18 cellular contexts compared by ENCODE assay signal in genomic region chr11:3643102-3643546, GRCh38. TPM values are rescaled to one million over a fixed set of nuclear protein-coding genes. Genes with fewer than 3 reads are reported as not detected.
DNase-seq lines count a peak whose midpoint lies in the region; ATAC-seq, FAIRE-seq and TF ChIP-seq lines count a peak whose summit lies in the region.
"Not testable (repeated sequence)": the region's sequence is repeated elsewhere in the genome, so short reads cannot be mapped to it uniquely, and the experiment has no call there.
"Had no signal": no experiment of that assay in that cellular context is flagged by ENCODE, and none has a peak within 500 bp of the region (broad histone marks: within the 10 kb centered on the region; RNA-seq: fewer than 3 reads in every experiment).

No MANE protein-coding gene starts in this region.

- H3K36me3 ChIP-seq in GM23338 (ENCODE audit: insufficient read depth); SJCRH30; astrocyte (ENCODE audit: insufficient read depth, low read length); esophagus squamous epithelium; naive thymus-derived CD4-positive, alpha-beta T cell (ENCODE audit: control insufficient read depth in 2 of 3, insufficient read depth in 3 of 3, low read length in 3 of 3); uterus: not testable (repeated sequence)

- TF ChIP-seq POLR2A in esophagus squamous epithelium (IDR thresholded peaks at IDR 0.05); uterus (IDR thresholded peaks at IDR 0.05): not testable (repeated sequence)

- peak overlapping the region; percentile 97 for H3K27ac Mint-ChIP-seq in GM23338
- H3K27ac Mint-ChIP-seq in astrocyte (ENCODE audit: unreplicated experiment), result not testable (repeated sequence)
- H3K27ac Mint-ChIP-seq in naive thymus-derived CD4-positive, alpha-beta T cell, result peak overlapping the region in 1 of 9 donors; percentile 9

- not testable (repeated sequence) for H4K20me1 ChIP-seq in GM23338 (replicated peaks; ENCODE audit: insufficient read depth); astrocyte (ENCODE audit: insufficient read depth, low read length)

- POLR2A ChIA-PET in naive thymus-derived CD4-positive, alpha-beta T cell (lab: Charles Lee), result not testable (repeated sequence)

- peaks cover 24% of the 10 kb centered on the region for H3K36me3 Mint-ChIP-seq in GM23338 (ENCODE audit: low read depth)
- H3K36me3 Mint-ChIP-seq in astrocyte (ENCODE audit: low read depth, unreplicated experiment); naive thymus-derived CD4-positive, alpha-beta T cell: not testable (repeated sequence)

- peaks cover 30% of the 10 kb centered on the region for H3K9me3 Mint-ChIP-seq in GM23338
- H3K9me3 Mint-ChIP-seq in astrocyte (ENCODE audit: unreplicated experiment); naive thymus-derived CD4-positive, alpha-beta T cell: not testable (repeated sequence)

- peak overlapping the region; percentile 78 for H3K9ac ChIP-seq in astrocyte (ENCODE audit: low read length)

- H3K27ac ChIP-seq in GM23338 (ENCODE audit: low read depth) (peak overlapping the region; percentile 98), uterus (peak overlapping the region; percentile 65 to 74)
- not testable (repeated sequence) for H3K27ac ChIP-seq in SJCRH30; astrocyte (ENCODE audit: low read depth, low read length); esophagus squamous epithelium; naive thymus-derived CD4-positive, alpha-beta T cell (ENCODE audit: low read depth, low read length)

- 29 to 38% methylated on average over 11 of the region's 11 CpGs for WGBS in esophagus squamous epithelium, 2 donors

- not testable (repeated sequence) for H3K4me1 Mint-ChIP-seq in GM23338; astrocyte (ENCODE audit: low read depth, unreplicated experiment)
- H3K4me1 Mint-ChIP-seq in naive thymus-derived CD4-positive, alpha-beta T cell, result peaks cover 5 to 14% (median 8%) of the 10 kb centered on the region in 7 donors

- H3K27me3 Mint-ChIP-seq in GM23338 (ENCODE audit: insufficient read depth, low read depth, poor library complexity) (peaks cover 33% of the 10 kb centered on the region), astrocyte (ENCODE audit: low read depth, unreplicated experiment) (peaks cover 36% of the 10 kb centered on the region)
- peaks cover 23 to 53% (median 44%) of the 10 kb centered on the region in 5 donors for H3K27me3 Mint-ChIP-seq in naive thymus-derived CD4-positive, alpha-beta T cell

- H3K79me2 ChIP-seq in GM23338 (replicated peaks; ENCODE audit: insufficient read depth); astrocyte (ENCODE audit: insufficient read depth, low read length): not testable (repeated sequence)

- not testable (repeated sequence) for H3K9me3 ChIP-seq in SJCRH30 (replicated peaks); astrocyte (ENCODE audit: insufficient read depth, low read depth, low read length); esophagus squamous epithelium; iPS-18c (ENCODE audit: control insufficient read depth, insufficient read depth, low read length); naive thymus-derived CD4-positive, alpha-beta T cell (ENCODE audit: control insufficient read depth in 2 of 3, low read length in 3 of 3); uterus

- H2AFZ ChIP-seq in GM23338 (peak overlapping the region; percentile 86), astrocyte (ENCODE audit: low read depth, low read length) (peak overlapping the region; percentile 79)

- CTCF ChIA-PET in naive thymus-derived CD4-positive, alpha-beta T cell (lab: Charles Lee), result not testable (repeated sequence)

- intact Hi-C loops in esophagus squamous epithelium (cut with DNase I); naive thymus-derived CD4-positive, alpha-beta T cell (cut with micrococcal nuclease); uterus (cut with DNase I; ENCODE audit: low total_unique reads): not testable (repeated sequence)

- not testable (repeated sequence) for H3K4me1 ChIP-seq in GM23338 (ENCODE audit: insufficient read depth); SJCRH30; astrocyte (ENCODE audit: insufficient read depth, low read length); uterus
- H3K4me1 ChIP-seq in esophagus squamous epithelium, result peaks cover 10 to 22% (median 10%) of the 10 kb centered on the region in 3 donors
- peaks cover 7 to 11% of the 10 kb centered on the region in 2 donors for H3K4me1 ChIP-seq in naive thymus-derived CD4-positive, alpha-beta T cell (ENCODE audit: control insufficient read depth in 2 of 2, insufficient read depth in 2 of 2, low read length in 2 of 2)

- H3K27me3 ChIP-seq in GM23338 (ENCODE audit: insufficient read depth); SJCRH30; astrocyte (ENCODE audit: insufficient read depth, low read length); naive thymus-derived CD4-positive, alpha-beta T cell (ENCODE audit: control insufficient read depth in 2 of 2, insufficient read depth in 2 of 2, low read length in 2 of 2); uterus: not testable (repeated sequence)
- H3K27me3 ChIP-seq in esophagus squamous epithelium, result peaks cover 0 to 21% (median 0%) of the 10 kb centered on the region in 4 donors

- not testable (repeated sequence) for TF ChIP-seq CTCF in GM23338 (conservative IDR thresholded peaks at IDR 0.05; ENCODE audit: low read depth in 2 of 2); astrocyte (IDR thresholded peaks at IDR 0.05; ENCODE audit: insufficient read depth, low read depth, low read length); esophagus squamous epithelium (IDR thresholded peaks at IDR 0.05); retinal pigment epithelial cell (conservative IDR thresholded peaks at IDR 0.05; ENCODE audit: low read depth, low read length); uterus (IDR thresholded peaks at IDR 0.05)

- DNase-seq in GM23338 (ENCODE audit: low spot score), result peak; percentile 28
- peak; percentile 17 to 32 for DNase-seq in SJCRH30
- DNase-seq in astrocyte (ENCODE audit: low read depth); esophagus squamous epithelium (lab: John Stamatoyannopoulos, UW); naive thymus-derived CD4-positive, alpha-beta T cell; retinal pigment epithelial cell (ENCODE audit: low read depth); uterus: not testable (repeated sequence)

- FAIRE-seq in astrocyte (lab: Jason Lieb, UNC), result not testable (repeated sequence)

- H3K4me3 ChIP-seq in GM23338 (peak overlapping the region; percentile 57), SJCRH30 (peak overlapping the region; percentile 57), esophagus squamous epithelium (peak overlapping the region in 3 of 4 donors; percentile 44 to 68 (median 61)), iPS-18c (ENCODE audit: insufficient read depth, low read depth, low read length) (peak overlapping the region; percentile 62; the same call in 1 of the 2 replicates), retinal pigment epithelial cell (ENCODE audit: low read length) (peak overlapping the region; percentile 54), uterus (peak overlapping the region; percentile 37 to 41)
- not testable (repeated sequence) for H3K4me3 ChIP-seq in astrocyte (ENCODE audit: insufficient read depth, low read depth, low read length)
- H3K4me3 ChIP-seq in naive thymus-derived CD4-positive, alpha-beta T cell (ENCODE audit: low read length), result peak overlapping the region; percentile 57

- H3K4me2 ChIP-seq in GM23338, result peak overlapping the region; percentile 94
- H3K4me2 ChIP-seq in astrocyte (ENCODE audit: low read length), result peak overlapping the region; percentile 93

- peak; percentile 2 for ATAC-seq in GM23338
- ATAC-seq in naive thymus-derived CD4-positive, alpha-beta T cell, result not testable (repeated sequence)

- peaks cover 12% of the 10 kb centered on the region; the same call in 1 of the 2 replicates for H3F3A ChIP-seq in GM23338 (replicated peaks; ENCODE audit: low read depth)

- H3K4me3 Mint-ChIP-seq in GM23338, result peak overlapping the region; percentile 88
- H3K4me3 Mint-ChIP-seq in astrocyte (ENCODE audit: unreplicated experiment), result not testable (repeated sequence)
- H3K4me3 Mint-ChIP-seq in naive thymus-derived CD4-positive, alpha-beta T cell, result peak overlapping the region in 8 of 10 donors; percentile 79 to 85 (median 82)

- H3K9me2 ChIP-seq in GM23338 (ENCODE audit: insufficient read depth), result not testable (repeated sequence)

RNA-seq across cellular contexts. Expression of gene ART5, which starts 1.3 kb away (rescaled TPM):
- 9.0 and 12.9 TPM in 2 replicates for total RNA-seq in GM23338 (2014; rRNA removed; shearing (Covaris generic))
- polyA plus RNA-seq in GM23338 (2016; fragmentation: Nextera tagmentation; extraction: Ambion mirVana), result 6.4 and 8.0 TPM in 2 replicates
- total RNA-seq in SJCRH30 (2014; rRNA removed; shearing (Covaris generic)), result 0.10 TPM in 1 of 2 replicates, not detected in the other
- total RNA-seq in astrocyte (4.1 and 8.3 TPM in 2 replicates), esophagus squamous epithelium (under 1 TPM in 1 of 4 donors, not detected in 3; 0.76 TPM), uterus (1 to 10 TPM in 2 of 4 donors, under 1 TPM in 1, not detected in 1; 0.69 to 2.4 (median 1.7) TPM)
- not detected for total RNA-seq in naive thymus-derived CD4-positive, alpha-beta T cell
- not detected for polyA plus RNA-seq in naive thymus-derived CD4-positive, alpha-beta T cell
- total RNA-seq: activated B cell treated with CpG ODN at 0.5 μM for 24 hours; activated CD8-positive, alpha-beta T cell treated with anti-CD3 and anti-CD28 coated beads, Interleukin-2, amount 10 ng/mL, durations not matched to agents 7 days and 5 days; activated naive CD8-positive, alpha-beta T cell treated with anti-CD3 and anti-CD28 coated beads, Interleukin-2, amount 10 ng/mL, durations not matched to agents 7 days and 5 days; activated T-cell treated with anti-CD3 and anti-CD28 coated beads, Interleukin-2, amount 50 U/mL, for 72 hours; GM12878; natural killer cell treated with Interleukin-12 subunit alpha and Interleukin-12 subunit beta and Interleukin-15 and Interleukin-18, amount 100 ng/mL, for 72 hours; T-helper 17 cell had no signal
- polyA plus RNA-seq: liver had no signal

RNA-seq across cellular contexts. Expression of gene ART1, which starts 1.8 kb away (rescaled TPM):
- not detected in 2 replicates for total RNA-seq in GM23338 (2014; rRNA removed; shearing (Covaris generic))
- not detected in 2 replicates for polyA plus RNA-seq in GM23338 (2016; fragmentation: Nextera tagmentation; extraction: Ambion mirVana)
- total RNA-seq in SJCRH30 (2014; rRNA removed; shearing (Covaris generic)), result not detected in 2 replicates
- total RNA-seq in astrocyte (not detected in 2 replicates), esophagus squamous epithelium (not detected), uterus (not detected)
- not detected for total RNA-seq in naive thymus-derived CD4-positive, alpha-beta T cell
- polyA plus RNA-seq in naive thymus-derived CD4-positive, alpha-beta T cell, result not detected
- total RNA-seq: activated B cell treated with CpG ODN at 0.5 μM for 24 hours; activated CD8-positive, alpha-beta T cell treated with anti-CD3 and anti-CD28 coated beads, Interleukin-2, amount 10 ng/mL, durations not matched to agents 7 days and 5 days; activated naive CD8-positive, alpha-beta T cell treated with anti-CD3 and anti-CD28 coated beads, Interleukin-2, amount 10 ng/mL, durations not matched to agents 7 days and 5 days; activated T-cell treated with anti-CD3 and anti-CD28 coated beads, Interleukin-2, amount 50 U/mL, for 72 hours; GM12878; H4; liver; natural killer cell treated with Interleukin-12 subunit alpha and Interleukin-12 subunit beta and Interleukin-15 and Interleukin-18, amount 100 ng/mL, for 72 hours; right lobe of liver; T-helper 17 cell had no signal
- polyA plus RNA-seq: GM12878, liver had no signal

RNA-seq across cellular contexts. Expression of gene CHRNA10, which starts 28.1 kb away (rescaled TPM):
- 0.58 and 1.5 TPM in 2 replicates for total RNA-seq in GM23338 (2014; rRNA removed; shearing (Covaris generic))
- 0.40 and 0.45 TPM in 2 replicates for polyA plus RNA-seq in GM23338 (2016; fragmentation: Nextera tagmentation; extraction: Ambion mirVana)
- 0.33 and 0.91 TPM in 2 replicates for total RNA-seq in SJCRH30 (2014; rRNA removed; shearing (Covaris generic))
- total RNA-seq in astrocyte, result 1.5 and 2.1 TPM in 2 replicates
- 1 to 10 TPM in 2 of 4 donors, under 1 TPM in 1, not detected in 1; 0.38 to 1.1 (median 1.1) TPM for total RNA-seq in esophagus squamous epithelium
- 1 to 10 TPM in 3 of 5 experiments, under 1 TPM in 2; 0.56 to 5.8 (median 2.5) TPM for total RNA-seq in naive thymus-derived CD4-positive, alpha-beta T cell
- polyA plus RNA-seq in naive thymus-derived CD4-positive, alpha-beta T cell, result under 1 TPM in 1 of 2 donors, not detected in 1; 0.24 TPM
- 1 to 10 TPM in 1 of 4 donors, under 1 TPM in 1, not detected in 2; 0.76 to 2.2 TPM for total RNA-seq in uterus
